ENCODE assay signal across 11 cellular contexts in the genomic region with DNA sequence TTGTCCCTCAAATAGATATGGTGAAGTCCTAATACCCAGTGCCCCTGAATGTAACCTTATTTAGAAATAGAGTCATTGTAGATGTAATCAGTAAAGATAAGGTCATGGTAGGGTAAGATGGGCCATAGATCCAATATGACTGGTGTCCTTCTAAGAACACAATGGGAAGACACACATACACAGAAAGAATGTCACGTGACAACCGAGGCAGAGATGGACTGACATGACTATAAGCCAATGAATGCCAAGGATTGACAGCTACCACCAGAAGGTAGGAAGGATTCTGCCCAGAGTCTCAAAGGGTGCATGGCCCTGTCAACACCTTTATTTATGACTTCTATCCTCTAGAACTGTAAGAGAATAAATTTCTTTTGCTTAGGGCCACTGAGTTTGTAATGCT.
"Had no signal": no experiment of that assay in that cellular context is flagged by ENCODE, and none has a peak within 500 bp of the region (broad histone marks: within the 10 kb centered on the region; RNA-seq: fewer than 3 reads in every experiment).

No MANE protein-coding gene starts in this region.

- DNase-seq: GM23248, GOT3, H7, H9, HCEC 1CT, HFFc6 had no signal

- H3K4me3 ChIP-seq: GM23248, GM23338, HAP-1 had no signal

- H3K4me1 ChIP-seq: HAP-1 had no signal

- H3K9ac ChIP-seq: GM23248 had no signal

- H3K9me3 ChIP-seq: HAP-1 had no signal

- H2AFZ ChIP-seq: GM23248, GM23338 had no signal

- ATAC-seq: GM23338, HCT116 had no signal

- H3K4me2 ChIP-seq: GM23338 had no signal

- FAIRE-seq: H1, H54 had no signal

- H3K36me3 ChIP-seq: HAP-1 had no signal

- H3K27ac ChIP-seq: GM23248 had no signal
